ENCODE assay signal across 15 cellular contexts in genomic region chr2:168522446-168522845, GRCh38.
DNase-seq lines count a peak whose midpoint lies in the region; ATAC-seq and TF ChIP-seq lines count a peak whose summit lies in the region.
"Had no signal": no experiment of that assay in that cellular context is flagged by ENCODE, and none has a peak within 500 bp of the region (broad histone marks: within the 10 kb centered on the region; RNA-seq: fewer than 3 reads in every experiment).

No MANE protein-coding gene starts in this region.

- H3K27me3 ChIP-seq in cardiac muscle cell (no peaks in the 10 kb centered on the region), right atrium auricular region (no peaks in the 10 kb centered on the region), neural progenitor cell (no peaks in the 10 kb centered on the region)

- H3K27me3 Mint-ChIP-seq in neural progenitor cell (ENCODE audit: insufficient read depth, low read depth), result peaks cover 2% of the 10 kb centered on the region
- H3K27me3 Mint-ChIP-seq: CD4-positive, alpha-beta T cell had no signal

- H3K9me3 ChIP-seq in cardiac muscle cell (ENCODE audit: low read depth), result no peaks in the 10 kb centered on the region
- H3K9me3 ChIP-seq in right atrium auricular region, result no peaks in the 10 kb centered on the region
- no peaks in the 10 kb centered on the region for H3K9me3 ChIP-seq in neural progenitor cell (ENCODE audit: low read depth)
- H3K9me3 ChIP-seq: A549, Caco-2, HAP-1 had no signal

- H3K4me1 ChIP-seq in cardiac muscle cell (ENCODE audit: low read depth), result peaks cover 65% of the 10 kb centered on the region
- H3K4me1 ChIP-seq in right atrium auricular region, result peaks cover 0 to 73% of the 10 kb centered on the region in 2 donors
- H3K4me1 ChIP-seq in neural progenitor cell, result peaks cover 56% of the 10 kb centered on the region

- H3K36me3 ChIP-seq in cardiac muscle cell (no peaks in the 10 kb centered on the region), right atrium auricular region (no peaks in the 10 kb centered on the region), neural progenitor cell (no peaks in the 10 kb centered on the region)
- H3K36me3 ChIP-seq: HAP-1 had no signal

- no peak for DNase-seq in cardiac muscle cell (ENCODE audit: low read depth in 1 of 2, low spot score in 1 of 2)
- no peak for DNase-seq in left ventricle myocardium superior
- no peak for DNase-seq in right atrium auricular region (ENCODE audit: low spot score)
- no peak for DNase-seq in Right ventricle myocardium superior
- no peak for DNase-seq in neural progenitor cell (ENCODE audit: low spot score)
- DNase-seq in activated CD8-positive, alpha-beta memory T cell treated with anti-CD3 and anti-CD28 coated beads, Interleukin-2, amount 50 U/mL, for 4 hours, result no peak
- DNase-seq: AML-193; Caco-2; CD4-positive, alpha-beta T cell; GM23248 had no signal

- peaks cover 95% of the 10 kb centered on the region for H3K79me2 ChIP-seq in neural progenitor cell (ENCODE audit: low read depth)

- no peak for ATAC-seq in left ventricle myocardium superior
- no peak for ATAC-seq in Right ventricle myocardium superior (ENCODE audit: poor library complexity)
- ATAC-seq in GM18502 (IDR thresholded peaks at IDR 0.05; ENCODE audit: poor library complexity, unreplicated experiment), result no peak
- ATAC-seq: A549 had no signal

- H3K9me3 Mint-ChIP-seq in neural progenitor cell, result no peaks in the 10 kb centered on the region
- H3K9me3 Mint-ChIP-seq: CD4-positive, alpha-beta T cell had no signal

- H3K4me3 Mint-ChIP-seq in neural progenitor cell, result no peak overlapping the region
- H3K4me3 Mint-ChIP-seq: CD4-positive, alpha-beta T cell had no signal

- intact Hi-C loops in left ventricle myocardium superior (cut with micrococcal nuclease), result loop anchor here (10.0 kb wide), 1 partner anchor 122 kb away; no protein-coding TSS in a partner anchor
- intact Hi-C loops in Right ventricle myocardium superior (cut with DNase I), result no loop called here

- no peak overlapping the region for H2AFZ ChIP-seq in neural progenitor cell (replicated peaks)
- H2AFZ ChIP-seq: GM23248 had no signal

- H3K4me3 ChIP-seq in cardiac muscle cell (no peak overlapping the region), right atrium auricular region (no peak overlapping the region), neural progenitor cell (no peak overlapping the region)
- H3K4me3 ChIP-seq: A549, GM23248, HAP-1 had no signal

- no peak overlapping the region for H3K9ac ChIP-seq in neural progenitor cell

- peaks cover 76% of the 10 kb centered on the region for H4K20me1 ChIP-seq in neural progenitor cell (ENCODE audit: low read depth)

- peaks cover 43% of the 10 kb centered on the region for H3K4me1 Mint-ChIP-seq in neural progenitor cell

- peak overlapping the region; percentile 9 for H3K4me2 ChIP-seq in neural progenitor cell
- H3K4me2 ChIP-seq: A549 had no signal

- TF ChIP-seq CTCF in cardiac muscle cell (IDR thresholded peaks at IDR 0.05; ENCODE audit: low read depth, low read length), result no peak
- TF ChIP-seq CTCF in right atrium auricular region (IDR thresholded peaks at IDR 0.05), result no peak
- TF ChIP-seq CTCF in neural progenitor cell (IDR thresholded peaks at IDR 0.05), result no peak

- no peak overlapping the region for H3K27ac Mint-ChIP-seq in neural progenitor cell
- H3K27ac Mint-ChIP-seq: CD4-positive, alpha-beta T cell had no signal

- peaks cover 7% of the 10 kb centered on the region for H3F3A ChIP-seq in neural progenitor cell (ENCODE audit: low read depth)

- H3K36me3 Mint-ChIP-seq in neural progenitor cell, result no peaks in the 10 kb centered on the region

- peak overlapping the region; percentile 76 for H3K27ac ChIP-seq in cardiac muscle cell
- peak overlapping the region; percentile 64 to 93 for H3K27ac ChIP-seq in right atrium auricular region
- no peak overlapping the region for H3K27ac ChIP-seq in neural progenitor cell
- H3K27ac ChIP-seq: 22Rv1, A549, C4-2B, GM23248 had no signal
